Comparison of ENCODE assay signal across 9 cellular contexts in genomic region chr1:92960395-92961130, GRCh38. TPM values are rescaled to one million over a fixed set of nuclear protein-coding genes. Genes with fewer than 3 reads are reported as not detected.
DNase-seq lines count a peak whose midpoint lies in the region; ATAC-seq, FAIRE-seq and TF ChIP-seq lines count a peak whose summit lies in the region.
"Had no signal": no experiment of that assay in that cellular context is flagged by ENCODE, and none has a peak within 500 bp of the region (broad histone marks: within the 10 kb centered on the region; RNA-seq: fewer than 3 reads in every experiment).

No MANE protein-coding gene starts in this region.

- peaks cover 73% of the 10 kb centered on the region for H3K4me1 ChIP-seq in HepG2 (ENCODE audit: insufficient read depth, low read length)

- TF ChIP-seq EP300 in HepG2 (IDR thresholded peaks at IDR 0.05; ENCODE audit: low read depth in 2 of 2, low read length in 2 of 2) (no peak), HepG2 (CRISPR knock-in tag; IDR thresholded peaks at IDR 0.05; ENCODE audit: borderline replicate concordance) (no peak)

- no peaks in the 10 kb centered on the region for H4K20me1 ChIP-seq in HepG2 (ENCODE audit: insufficient read depth, low read length)

- no peaks in the 10 kb centered on the region for H3K36me3 ChIP-seq in HepG2 (replicated peaks in 1 of 2; ENCODE audit: control insufficient read depth in 1 of 2, insufficient read depth in 2 of 2, low read length in 2 of 2)

- H3K4me3 ChIP-seq in HepG2 (replicated peaks in 1 of 3; ENCODE audit: insufficient read depth in 1 of 3, low read depth in 2 of 3, low read length in 3 of 3) = peak overlapping the region; percentile 81 to 89 (median 84)

- H3K36me3 Mint-ChIP-seq in activated CD4-positive, alpha-beta T cell treated with anti-CD3 and anti-CD28 coated beads, Interleukin-2, amount 10 ng/mL, durations not matched to agents 24 days and 14 days (ENCODE audit: low read depth) = peaks cover 15% of the 10 kb centered on the region

- TF ChIP-seq CTCF in AG09319 (IDR thresholded peaks at IDR 0.05; ENCODE audit: low read depth, low read length) (peak; percentile 86), HepG2 (CRISPR knock-in tag; IDR thresholded peaks at IDR 0.05) (peak; percentile 93)

- H3K9me3 ChIP-seq in HepG2 (ENCODE audit: low read length) = no peaks in the 10 kb centered on the region

- intact Hi-C loops in activated CD4-positive, alpha-beta T cell treated with anti-CD3 and anti-CD28 coated beads, Interleukin-2, amount 10 ng/mL, durations not matched to agents 24 days and 14 days (cut with micrococcal nuclease) = loop anchor here (1.0 to 5.0 kb wide), 8 partner anchors 9 to 473 kb away; partner anchors contain the start of genes DR1, GFI1 and MTF2
- intact Hi-C loops in HepG2 (cut with micrococcal nuclease; ENCODE audit: unreplicated experiment) = loop anchor here (1.0 kb wide), 3 partner anchors 9 to 101 kb away; no protein-coding TSS in a partner anchor

- peaks cover 36% of the 10 kb centered on the region for H3K4me1 Mint-ChIP-seq in activated CD4-positive, alpha-beta T cell treated with anti-CD3 and anti-CD28 coated beads, Interleukin-2, amount 10 ng/mL, durations not matched to agents 24 days and 14 days

- CTCF ChIA-PET in HepG2 (lab: Yijun Ruan, JAX; ENCODE audit: low intra/inter-chr PET ratio, low total read pairs) = interaction anchor here (0.8 to 3.7 kb wide), 6 partner anchors 8 to 104 kb away, joined by 3 to 70 read pairs (median 4); no protein-coding TSS in a partner anchor

- no peaks in the 10 kb centered on the region for H3K27me3 Mint-ChIP-seq in activated CD4-positive, alpha-beta T cell treated with anti-CD3 and anti-CD28 coated beads, Interleukin-2, amount 10 ng/mL, durations not matched to agents 24 days and 14 days

- peak; percentile 94 for FAIRE-seq in HepG2 (lab: Jason Lieb, UNC)
- FAIRE-seq: TTC549 had no signal

- peak overlapping the region; percentile 78 for H3K9ac ChIP-seq in HepG2 (ENCODE audit: insufficient read depth, low read depth, low read length)

- DNase-seq in AG09319 (ENCODE audit: extremely low read depth, low read depth) = peak; percentile 80
- peak; percentile 80 for DNase-seq in NCI-H345 (lab: John Stamatoyannopoulos, UW)
- DNase-seq in activated CD4-positive, alpha-beta T cell treated with anti-CD3 and anti-CD28 coated beads, Interleukin-2, amount 10 ng/mL, durations not matched to agents 24 days and 14 days = peak; percentile 90
- peak; percentile 76 for DNase-seq in dermis blood vessel endothelial cell
- peak; percentile 81 for DNase-seq in HepG2 (ENCODE audit: low spot score)
- DNase-seq in stimulated activated CD4-positive, alpha-beta T cell treated with anti-CD3 and anti-CD28 coated beads, Interleukin-4, amount 100 ng/mL, for 1 hour = peak; percentile 68

- H3K27ac ChIP-seq in HepG2 (ENCODE audit: extremely low read length, insufficient read depth, low read length) = peak overlapping the region; percentile 85

- peaks cover 31% of the 10 kb centered on the region for H3K79me2 ChIP-seq in HepG2 (ENCODE audit: insufficient read depth, low read length)

- H3K27me3 ChIP-seq in HepG2 (ENCODE audit: control insufficient read depth in 1 of 2, insufficient read depth in 2 of 2, low read length in 2 of 2) = peaks cover 2 to 13% of the 10 kb centered on the region in 2 experiments; a peak in 2 of 5 replicates

- peak overlapping the region; percentile 99 for H3K27ac Mint-ChIP-seq in activated CD4-positive, alpha-beta T cell treated with anti-CD3 and anti-CD28 coated beads, Interleukin-2, amount 10 ng/mL, durations not matched to agents 24 days and 14 days

- POLR2A ChIA-PET in HepG2 (lab: Yijun Ruan, JAX) = interaction anchor here (0.6 to 3.6 kb wide), 7 partner anchors 10 to 177 kb away, joined by 3 to 40 read pairs (median 4); partner anchors contain the start of gene RPL5

- H3K4me2 ChIP-seq in HepG2 (ENCODE audit: low read depth, low read length) = peak overlapping the region; percentile 93

- no peaks in the 10 kb centered on the region for H3K9me3 Mint-ChIP-seq in activated CD4-positive, alpha-beta T cell treated with anti-CD3 and anti-CD28 coated beads, Interleukin-2, amount 10 ng/mL, durations not matched to agents 24 days and 14 days

- under 1% methylated on average over 17 of the region's 44 CpGs for WGBS in HepG2 (ENCODE audit: low lambda C conversion rate)

- no TSS peak for BruUV-seq in HepG2 (replicated peaks; lab: Mats Ljungman, UMichigan)

- TF ChIP-seq RAD21 in HepG2 (CRISPR knock-in tag; IDR thresholded peaks at IDR 0.05) = peak; percentile 79

- in situ Hi-C loops in HepG2 (cut with HindIII; ENCODE audit: extremely low pct_ligation_motif_present, low pct_unique_long_range_greater_than_20kb) = no loop called here

- peak overlapping the region; percentile 94 for H3K4me3 Mint-ChIP-seq in activated CD4-positive, alpha-beta T cell treated with anti-CD3 and anti-CD28 coated beads, Interleukin-2, amount 10 ng/mL, durations not matched to agents 24 days and 14 days

- peak; percentile 44 for ATAC-seq in GM18868 (IDR thresholded peaks at IDR 0.05; ENCODE audit: unreplicated experiment)
- ATAC-seq in HG03135 (IDR thresholded peaks at IDR 0.05; ENCODE audit: unreplicated experiment) = peak; percentile 40
- ATAC-seq in HepG2 = peak; percentile 85

- 0 out of 4 replicates have a peak, but pooled peaks have one; percentile 10 to 32 for TF ChIP-seq POLR2A in HepG2 (IDR thresholded peaks at IDR 0.05; ENCODE audit: insufficient read depth in 1 of 2, low read depth in 2 of 2, low read length in 2 of 2)

- H2AFZ ChIP-seq in HepG2 (ENCODE audit: low read length) = peak overlapping the region; percentile 22

TF ChIP-seq in HepG2, 621 proteins besides CTCF, POLR2A, EP300 and RAD21 (continues in another document):
- TF ChIP-seq ARID5B (CRISPR knock-in tag; IDR thresholded peaks at IDR 0.05) (peak; percentile 54), NONO (IDR thresholded peaks at IDR 0.05) (no peak), NONO (CRISPR knock-in tag; conservative IDR thresholded peaks at IDR 0.05) (0 out of 2 replicates have a peak, but pooled peaks have one; percentile 43), ZEB1 (IDR thresholded peaks at IDR 0.05; ENCODE audit: insufficient replicate concordance, low read depth) (peak; percentile 38), MAFK (conservative IDR thresholded peaks at IDR 0.05 in 1 of 2, IDR thresholded peaks at IDR 0.05 in 1 of 2; ENCODE audit: low read length in 2 of 2) (0 out of 4 replicates have a peak, but pooled peaks of 1 of the 2 experiments have one; percentile 18), ISL2 (CRISPR knock-in tag; IDR thresholded peaks at IDR 0.05) (no peak), ZNF274 (CRISPR knock-in tag; IDR thresholded peaks at IDR 0.05) (0 out of 2 replicates have a peak, but pooled peaks have one; percentile 35)

RNA-seq across cellular contexts. Expression of gene DIPK1A, which starts 0.7 kb away (rescaled TPM):
- 18.8 and 19.7 TPM in 2 replicates for total RNA-seq in activated CD4-positive, alpha-beta T cell treated with anti-CD3 and anti-CD28 coated beads, Interleukin-2, amount 10 ng/mL, durations not matched to agents 24 days and 14 days
- 0.47 and 0.68 TPM in 2 replicates for total RNA-seq in dermis blood vessel endothelial cell
- total RNA-seq in HepG2 (2016; rRNA removed; fragmentation: Illumina TruSeq; extraction: Trizol) = 7.7 and 8.4 TPM in 2 replicates
- 1.2 and 1.3 TPM in 2 replicates for total RNA-seq in HepG2 (2016; cell fraction: cytosol; rRNA removed; fragmentation: Illumina TruSeq; extraction: Trizol; ENCODE audit: low read depth)
- total RNA-seq in HepG2 (2016; cell fraction: insoluble cytoplasmic fraction; rRNA removed; fragmentation: Illumina TruSeq; extraction: Trizol) = 7.4 and 8.9 TPM in 2 replicates
- 4.5 and 4.8 TPM in 2 replicates for total RNA-seq in HepG2 (2016; cell fraction: membrane; rRNA removed; fragmentation: Illumina TruSeq; extraction: Trizol)
- 8.6 and 11.1 TPM in 2 replicates for total RNA-seq in HepG2 (2016; cell fraction: nucleus; rRNA removed; fragmentation: Illumina TruSeq; extraction: Trizol)
- polyA plus RNA-seq in HepG2 (2011; rRNA removed) = 7.0 and 8.4 TPM in 2 replicates
- polyA plus RNA-seq in HepG2 (2011; cell fraction: cytosol; rRNA removed) = 3.4 and 7.4 TPM in 2 replicates
- polyA plus RNA-seq in HepG2 (2011; cell fraction: nucleus; rRNA removed) = 1.1 and 2.3 TPM in 2 replicates
- polyA plus RNA-seq in HepG2 (2012) = 17.3 and 18.3 TPM in 2 replicates
- 1.4 and 1.6 TPM in 2 replicates for polyA plus RNA-seq in HepG2 (2016; cell fraction: cytosol; fragmentation: Illumina TruSeq; extraction: Trizol; ENCODE audit: low read depth)
- 11.5 and 12.4 TPM in 2 replicates for polyA plus RNA-seq in HepG2 (2016; cell fraction: insoluble cytoplasmic fraction; fragmentation: Illumina TruSeq; extraction: Trizol; ENCODE audit: low read depth)
- 4.5 and 4.8 TPM in 2 replicates for polyA plus RNA-seq in HepG2 (2016; cell fraction: membrane; fragmentation: Illumina TruSeq; extraction: Trizol; ENCODE audit: low read depth)
- 13.7 and 15.3 TPM in 2 replicates for polyA plus RNA-seq in HepG2 (2016; cell fraction: nucleus; fragmentation: Illumina TruSeq; extraction: Trizol; ENCODE audit: insufficient read depth, low read depth)
- 0.37 and 2.1 TPM in 2 replicates for polyA minus RNA-seq in HepG2 (2011; rRNA and poly(A)+ RNA removed; ENCODE audit: low replicate concordance)
- 6.2 and 6.6 TPM in 2 replicates for polyA minus RNA-seq in HepG2 (2011; cell fraction: cytosol; rRNA and poly(A)+ RNA removed)
- polyA minus RNA-seq in HepG2 (2011; cell fraction: nucleus; rRNA and poly(A)+ RNA removed) = 4.6 and 6.7 TPM in 2 replicates

Comparison
In these comparisons a context has a peak if more than half of its experiments do, and no peak if none do; other contexts are left out.
1. Peak in every context shown above with its lines: DNase-seq, ATAC-seq, H3K4me3 ChIP-seq and H3K27ac ChIP-seq.